ENCODE assay signal across 14 cellular contexts in the genomic region with DNA sequence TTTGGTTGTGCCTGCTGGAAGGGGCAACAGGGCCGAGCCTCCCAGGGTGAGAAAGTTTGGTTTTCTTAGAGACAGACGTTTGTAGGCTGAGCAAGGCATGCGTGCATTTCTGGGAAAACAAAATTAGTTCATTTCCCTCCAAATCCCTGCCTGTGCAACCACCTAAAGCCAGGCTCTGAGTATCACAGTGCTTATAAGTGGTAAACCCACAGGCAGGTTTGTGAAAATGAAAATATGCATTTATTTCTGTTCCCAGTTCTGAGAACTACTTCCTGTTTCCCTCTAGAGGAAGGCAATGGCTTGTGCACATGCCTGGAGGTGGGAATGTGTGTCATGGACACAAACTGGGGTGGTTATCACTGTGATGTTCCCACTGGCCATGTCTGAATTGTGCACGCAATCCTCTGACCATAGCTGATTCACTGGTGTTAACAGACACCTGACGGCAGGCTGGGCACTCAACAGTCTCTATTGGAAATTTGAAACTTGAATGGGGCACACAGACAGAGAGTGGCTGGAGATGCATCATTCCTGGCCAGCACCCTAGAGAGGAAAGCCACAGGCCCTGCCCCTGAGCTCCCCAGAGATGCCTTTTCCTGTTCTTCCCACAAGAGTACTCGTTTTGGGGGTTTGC. TPM values are rescaled to one million over a fixed set of nuclear protein-coding genes. Genes with fewer than 3 reads are reported as not detected.
DNase-seq lines count a peak whose midpoint lies in the region; ATAC-seq and TF ChIP-seq lines count a peak whose summit lies in the region.
"Had no signal": no experiment of that assay in that cellular context is flagged by ENCODE, and none has a peak within 500 bp of the region (broad histone marks: within the 10 kb centered on the region; RNA-seq: fewer than 3 reads in every experiment).

No MANE protein-coding gene starts in this region.

- peaks cover 66% of the 10 kb centered on the region for H3K4me1 Mint-ChIP-seq in activated CD4-positive, alpha-beta memory T cell treated with anti-CD3 and anti-CD28 coated beads, Interleukin-2, amount 10 ng/mL, durations not matched to agents 7 days and 5 days
- H3K4me1 Mint-ChIP-seq in activated CD4-positive, alpha-beta memory T cell treated with anti-CD3 and anti-CD28 coated beads for 36 hours (ENCODE audit: low read depth), result peaks cover 41% of the 10 kb centered on the region
- peaks cover 74% of the 10 kb centered on the region for H3K4me1 Mint-ChIP-seq in activated CD8-positive, alpha-beta T cell treated with anti-CD3 and anti-CD28 coated beads, Interleukin-2, amount 10 ng/mL, durations not matched to agents 7 days and 5 days (ENCODE audit: low read depth)

- H3K9me3 Mint-ChIP-seq in activated CD4-positive, alpha-beta memory T cell treated with anti-CD3 and anti-CD28 coated beads, Interleukin-2, amount 10 ng/mL, durations not matched to agents 7 days and 5 days, result no peaks in the 10 kb centered on the region
- no peaks in the 10 kb centered on the region for H3K9me3 Mint-ChIP-seq in activated CD4-positive, alpha-beta memory T cell treated with anti-CD3 and anti-CD28 coated beads for 36 hours
- no peaks in the 10 kb centered on the region for H3K9me3 Mint-ChIP-seq in activated CD8-positive, alpha-beta T cell treated with anti-CD3 and anti-CD28 coated beads, Interleukin-2, amount 10 ng/mL, durations not matched to agents 7 days and 5 days (ENCODE audit: insufficient read depth)

- H4K20me1 ChIP-seq in Loucy (ENCODE audit: insufficient read depth, low read length, poor library complexity, severe bottlenecking) (no peaks in the 10 kb centered on the region), osteoblast (ENCODE audit: insufficient read depth, low read length) (peaks cover 1% of the 10 kb centered on the region)

- H3K27me3 ChIP-seq in Loucy (ENCODE audit: insufficient read depth, low read length, poor library complexity, severe bottlenecking) (no peaks in the 10 kb centered on the region), osteoblast (ENCODE audit: insufficient read depth, low read length) (no peaks in the 10 kb centered on the region)

- no peak overlapping the region for H3K9ac ChIP-seq in Loucy (ENCODE audit: low read depth, low read length, poor library complexity, severe bottlenecking)

- peak overlapping the region; percentile 50 for H3K27ac ChIP-seq in osteoblast (ENCODE audit: low read depth, low read length)

- H2AFZ ChIP-seq in Loucy (ENCODE audit: low read length) (no peak overlapping the region), osteoblast (ENCODE audit: low read length) (peak overlapping the region; percentile 9)

- H3K9me3 ChIP-seq in Loucy (ENCODE audit: insufficient read depth, low read depth, low read length) (no peaks in the 10 kb centered on the region), osteoblast (ENCODE audit: low read depth, low read length) (no peaks in the 10 kb centered on the region)
- H3K9me3 ChIP-seq: mucosa of descending colon had no signal

- H3K4me2 ChIP-seq in Loucy (ENCODE audit: low read depth, low read length, poor library complexity, severe bottlenecking) (peak overlapping the region; percentile 25), osteoblast (ENCODE audit: insufficient read depth, low read length) (peak overlapping the region; percentile 12)

- ATAC-seq in activated CD8-positive, alpha-beta T cell treated with anti-CD3 and anti-CD28 coated beads, Interleukin-2, amount 10 ng/mL, durations not matched to agents 7 days and 5 days, result peak; percentile 14
- ATAC-seq in HG02571 (IDR thresholded peaks at IDR 0.05; ENCODE audit: unreplicated experiment) (no peak), HG03520 (IDR thresholded peaks at IDR 0.05; ENCODE audit: unreplicated experiment) (no peak)
- ATAC-seq: mucosa of descending colon had no signal

- no peak overlapping the region for H3K4me3 Mint-ChIP-seq in activated CD4-positive, alpha-beta memory T cell treated with anti-CD3 and anti-CD28 coated beads, Interleukin-2, amount 10 ng/mL, durations not matched to agents 7 days and 5 days
- no peak overlapping the region for H3K4me3 Mint-ChIP-seq in activated CD4-positive, alpha-beta memory T cell treated with anti-CD3 and anti-CD28 coated beads for 36 hours
- peak overlapping the region; percentile 35 for H3K4me3 Mint-ChIP-seq in activated CD8-positive, alpha-beta T cell treated with anti-CD3 and anti-CD28 coated beads, Interleukin-2, amount 10 ng/mL, durations not matched to agents 7 days and 5 days

- H3K36me3 ChIP-seq in Loucy (ENCODE audit: insufficient read depth, low read length), result no peaks in the 10 kb centered on the region
- H3K36me3 ChIP-seq in osteoblast (ENCODE audit: insufficient read depth, low read length), result no peaks in the 10 kb centered on the region

- H3K27ac Mint-ChIP-seq in activated CD4-positive, alpha-beta memory T cell treated with anti-CD3 and anti-CD28 coated beads, Interleukin-2, amount 10 ng/mL, durations not matched to agents 7 days and 5 days, result peak overlapping the region; percentile 74
- H3K27ac Mint-ChIP-seq in activated CD4-positive, alpha-beta memory T cell treated with anti-CD3 and anti-CD28 coated beads for 36 hours, result no peak overlapping the region
- H3K27ac Mint-ChIP-seq in activated CD8-positive, alpha-beta T cell treated with anti-CD3 and anti-CD28 coated beads, Interleukin-2, amount 10 ng/mL, durations not matched to agents 7 days and 5 days, result peak overlapping the region; percentile 76

- H3K79me2 ChIP-seq in Loucy (ENCODE audit: insufficient read depth, low read length) (no peaks in the 10 kb centered on the region), osteoblast (ENCODE audit: insufficient read depth, low read length) (no peaks in the 10 kb centered on the region)

- H3K27me3 Mint-ChIP-seq in activated CD4-positive, alpha-beta memory T cell treated with anti-CD3 and anti-CD28 coated beads, Interleukin-2, amount 10 ng/mL, durations not matched to agents 7 days and 5 days, result no peaks in the 10 kb centered on the region
- H3K27me3 Mint-ChIP-seq in activated CD4-positive, alpha-beta memory T cell treated with anti-CD3 and anti-CD28 coated beads for 36 hours, result no peaks in the 10 kb centered on the region
- H3K27me3 Mint-ChIP-seq in activated CD8-positive, alpha-beta T cell treated with anti-CD3 and anti-CD28 coated beads, Interleukin-2, amount 10 ng/mL, durations not matched to agents 7 days and 5 days (ENCODE audit: low read depth), result no peaks in the 10 kb centered on the region

- no peaks in the 10 kb centered on the region for H3K9me2 ChIP-seq in Loucy (replicated peaks; ENCODE audit: low read depth, low read length)

- POLR2A ChIA-PET in activated CD4-positive, alpha-beta memory T cell treated with anti-CD3 and anti-CD28 coated beads, Interleukin-2, amount 10 ng/mL, durations not matched to agents 7 days and 5 days (lab: Charles Lee), result interaction anchor here (0.6 to 2.2 kb wide), 6 partner anchors 8 to 41 kb away, joined by 3 to 13 read pairs (median 4); a partner anchor contains a TSS
- POLR2A ChIA-PET in activated CD4-positive, alpha-beta memory T cell treated with anti-CD3 and anti-CD28 coated beads for 36 hours (lab: Charles Lee), result no interaction called here
- POLR2A ChIA-PET in activated CD8-positive, alpha-beta T cell treated with anti-CD3 and anti-CD28 coated beads, Interleukin-2, amount 10 ng/mL, durations not matched to agents 7 days and 5 days (lab: Charles Lee), result interaction anchor here (0.9 to 1.6 kb wide), 3 partner anchors 13 to 28 kb away, joined by 3 to 6 read pairs (median 3); no protein-coding TSS in a partner anchor

- no peak overlapping the region for H3K4me3 ChIP-seq in Loucy (ENCODE audit: low read length, poor library complexity, severe bottlenecking)
- H3K4me3 ChIP-seq in osteoblast (ENCODE audit: insufficient read depth, low read length), result no peak overlapping the region
- H3K4me3 ChIP-seq: mucosa of descending colon had no signal

- H3K36me3 Mint-ChIP-seq in activated CD4-positive, alpha-beta memory T cell treated with anti-CD3 and anti-CD28 coated beads, Interleukin-2, amount 10 ng/mL, durations not matched to agents 7 days and 5 days (ENCODE audit: low read depth), result peaks cover 11% of the 10 kb centered on the region
- no peaks in the 10 kb centered on the region for H3K36me3 Mint-ChIP-seq in activated CD4-positive, alpha-beta memory T cell treated with anti-CD3 and anti-CD28 coated beads for 36 hours
- peaks cover 14% of the 10 kb centered on the region for H3K36me3 Mint-ChIP-seq in activated CD8-positive, alpha-beta T cell treated with anti-CD3 and anti-CD28 coated beads, Interleukin-2, amount 10 ng/mL, durations not matched to agents 7 days and 5 days (ENCODE audit: low read depth)

- CTCF ChIA-PET in activated CD4-positive, alpha-beta memory T cell treated with anti-CD3 and anti-CD28 coated beads, Interleukin-2, amount 10 ng/mL, durations not matched to agents 7 days and 5 days (lab: Charles Lee), result interaction anchor here (0.9 to 1.3 kb wide), 3 partner anchors 13 to 41 kb away, joined by 3 to 7 read pairs (median 4); no protein-coding TSS in a partner anchor
- CTCF ChIA-PET in activated CD4-positive, alpha-beta memory T cell treated with anti-CD3 and anti-CD28 coated beads for 36 hours (lab: Charles Lee), result interaction anchor here (1.3 to 1.5 kb wide), 3 partner anchors 11 to 96 kb away, joined by 3 to 5 read pairs (median 3); no protein-coding TSS in a partner anchor
- CTCF ChIA-PET in activated CD8-positive, alpha-beta T cell treated with anti-CD3 and anti-CD28 coated beads, Interleukin-2, amount 10 ng/mL, durations not matched to agents 7 days and 5 days (lab: Charles Lee), result interaction anchor here (1.0 to 1.5 kb wide), 5 partner anchors 13 to 116 kb away, joined by 3 to 5 read pairs (median 3); a partner anchor contains a TSS

- H3F3A ChIP-seq in Loucy (ENCODE audit: low read depth), result no peaks in the 10 kb centered on the region

- no peak for DNase-seq in activated CD4-positive, alpha-beta memory T cell treated with anti-CD3 and anti-CD28 coated beads, Interleukin-2, amount 10 ng/mL, durations not matched to agents 7 days and 5 days
- no peak for DNase-seq in activated CD4-positive, alpha-beta memory T cell treated with anti-CD3 and anti-CD28 coated beads for 36 hours
- DNase-seq in activated CD8-positive, alpha-beta T cell treated with anti-CD3 and anti-CD28 coated beads, Interleukin-2, amount 10 ng/mL, durations not matched to agents 7 days and 5 days, result no peak
- DNase-seq in osteoblast (ENCODE audit: insufficient read length, low spot score, missing footprints) (peak; percentile 3), NCI-H1436 treated with DMSO at 0.1 percent for 48 hours (lab: John Stamatoyannopoulos, UW) (no peak)
- DNase-seq: activated CD4-positive, alpha-beta T cell treated with anti-CD3 and anti-CD28 coated beads for 48 hours; activated naive CD4-positive, alpha-beta T cell; DMS79; mucosa of descending colon; NCI-H1694 had no signal

- peaks cover 20% of the 10 kb centered on the region for H3K4me1 ChIP-seq in Loucy (ENCODE audit: insufficient read depth, low read length, poor library complexity, severe bottlenecking)
- H3K4me1 ChIP-seq in osteoblast (ENCODE audit: insufficient read depth, low read length), result peaks cover 32% of the 10 kb centered on the region

- intact Hi-C loops in activated CD4-positive, alpha-beta memory T cell treated with anti-CD3 and anti-CD28 coated beads for 36 hours (cut with micrococcal nuclease), result no loop called here

- TF ChIP-seq CTCF in Loucy (conservative IDR thresholded peaks at IDR 0.05; ENCODE audit: low read length) (no peak), osteoblast (IDR thresholded peaks at IDR 0.05; ENCODE audit: extremely low read depth, low read depth, low read length) (peak; percentile 18)

RNA-seq across cellular contexts. Expression of a gene that starts 26.3 kb away (rescaled TPM):
- total RNA-seq in activated CD4-positive, alpha-beta memory T cell treated with anti-CD3 and anti-CD28 coated beads, Interleukin-2, amount 10 ng/mL, durations not matched to agents 7 days and 5 days, result 10 to 100 TPM; 34.7 to 35.9 TPM
- 10 to 100 TPM; 18.0 to 20.1 TPM for total RNA-seq in activated CD4-positive, alpha-beta memory T cell treated with anti-CD3 and anti-CD28 coated beads for 36 hours
- total RNA-seq in activated CD8-positive, alpha-beta T cell treated with anti-CD3 and anti-CD28 coated beads, Interleukin-2, amount 10 ng/mL, durations not matched to agents 7 days and 5 days, result 10 to 100 TPM; 35.9 to 36.3 TPM
- total RNA-seq in osteoblast, result 8.5 and 9.8 TPM in 2 replicates

RNA-seq across cellular contexts. Expression of a gene that starts 56.4 kb away (rescaled TPM):
- total RNA-seq in activated CD4-positive, alpha-beta memory T cell treated with anti-CD3 and anti-CD28 coated beads, Interleukin-2, amount 10 ng/mL, durations not matched to agents 7 days and 5 days, result not detected
- not detected for total RNA-seq in activated CD4-positive, alpha-beta memory T cell treated with anti-CD3 and anti-CD28 coated beads for 36 hours
- not detected for total RNA-seq in activated CD8-positive, alpha-beta T cell treated with anti-CD3 and anti-CD28 coated beads, Interleukin-2, amount 10 ng/mL, durations not matched to agents 7 days and 5 days
- total RNA-seq in osteoblast, result under 0.01 TPM in 2 replicates
- total RNA-seq: HT-29 had no signal
